In the genomic region with DNA sequence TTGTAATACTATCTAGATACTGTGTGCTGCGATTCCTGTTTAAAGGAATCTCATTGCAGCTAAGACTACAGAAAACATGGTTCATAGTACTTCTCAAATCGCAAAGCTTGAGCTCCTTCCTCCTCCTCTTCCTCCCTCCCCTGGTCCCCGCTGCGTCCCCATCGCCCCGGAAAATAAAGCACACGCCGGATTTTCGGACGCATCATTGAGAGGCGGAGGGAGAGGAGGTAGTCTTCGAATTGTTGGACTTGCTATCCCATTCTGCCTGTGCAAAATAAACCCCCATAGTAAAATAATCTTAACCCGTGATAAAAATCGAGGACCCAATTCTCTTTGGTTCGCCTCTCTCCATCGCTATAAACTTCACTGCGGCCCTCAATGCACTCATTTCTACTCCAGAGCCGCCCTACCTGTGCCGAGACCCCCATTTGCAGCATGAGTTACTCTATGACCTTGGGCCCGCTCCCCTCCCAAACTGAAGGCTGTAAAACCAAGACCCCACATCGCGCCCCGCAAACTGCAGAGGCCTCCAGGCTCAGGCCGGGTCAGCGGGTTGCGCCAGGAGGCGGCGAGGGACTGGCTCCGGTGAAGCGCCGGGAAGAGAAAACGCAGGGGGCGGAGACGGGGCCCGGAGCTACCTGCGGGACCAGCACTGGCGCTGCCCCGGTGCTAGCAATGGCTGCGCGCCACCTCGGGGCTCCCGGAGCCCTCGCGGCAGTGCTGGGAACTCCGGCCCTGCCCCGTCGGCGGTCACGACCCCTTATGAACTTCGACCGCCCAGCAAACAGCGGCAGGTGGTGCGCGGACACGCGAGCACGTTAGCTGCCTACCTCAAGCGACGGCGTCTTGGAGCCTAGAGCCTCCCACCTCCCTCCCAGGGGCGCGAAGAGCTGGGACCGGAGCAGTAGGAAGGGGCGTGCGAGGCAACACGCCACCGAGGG, we compare ENCODE assay signal across 8 cellular contexts. TPM values are rescaled to one million over a fixed set of nuclear protein-coding genes. Genes with fewer than 3 reads are reported as not detected.
DNase-seq lines count a peak whose midpoint lies in the region; ATAC-seq and TF ChIP-seq lines count a peak whose summit lies in the region.

No MANE protein-coding gene starts in this region.

- peak overlapping the region; percentile 100 for H3K27ac ChIP-seq in HUES64 (ENCODE audit: low read depth, low read length)
- peak overlapping the region; percentile 97 for H3K27ac ChIP-seq in effector memory CD4-positive, alpha-beta T cell (ENCODE audit: insufficient read depth, low read length, poor library complexity, severe bottlenecking)
- peak overlapping the region; percentile 99 for H3K27ac ChIP-seq in suprapubic skin

- H3K9ac ChIP-seq in HUES64 (ENCODE audit: low read depth, low read length): peak overlapping the region; percentile 92

- peak overlapping the region; percentile 100 for H3K4me3 Mint-ChIP-seq in T-helper 2 cell treated with Interferon-gamma antibody and Interleukin-4, amounts not matched to agents 5 μg/mL and 100 μg/mL, for 36 hours

- H3K9me3 ChIP-seq in HUES64 (ENCODE audit: insufficient read depth, low read depth, low read length) (0 out of 2 replicates have a peak, but pooled peaks cover under 1% of the 10 kb centered on the region), suprapubic skin (no peaks in the 10 kb centered on the region)
- H3K9me3 ChIP-seq in effector memory CD4-positive, alpha-beta T cell (ENCODE audit: control insufficient read depth, low read length): no peaks in the 10 kb centered on the region

- peak overlapping the region; percentile 98 for H3K27ac Mint-ChIP-seq in T-helper 2 cell treated with Interferon-gamma antibody and Interleukin-4, amounts not matched to agents 5 μg/mL and 100 μg/mL, for 36 hours

- TF ChIP-seq CTCF in suprapubic skin (IDR thresholded peaks at IDR 0.05): no peak

- H3K4me3 ChIP-seq in HUES64 (ENCODE audit: low read length) (peak overlapping the region; percentile 94), suprapubic skin (peak overlapping the region; percentile 92)
- H3K4me3 ChIP-seq in effector memory CD4-positive, alpha-beta T cell (ENCODE audit: insufficient read depth, low read depth, low read length, poor library complexity, severe bottlenecking): peak overlapping the region; percentile 94

- peaks cover 11% of the 10 kb centered on the region; the same call in 1 of the 2 replicates for H3K36me3 ChIP-seq in HUES64 (ENCODE audit: insufficient read depth, low read length)
- no peaks in the 10 kb centered on the region for H3K36me3 ChIP-seq in effector memory CD4-positive, alpha-beta T cell (ENCODE audit: control insufficient read depth, insufficient read depth, low read length)
- H3K36me3 ChIP-seq in suprapubic skin: no peaks in the 10 kb centered on the region

- H3K27me3 ChIP-seq in HUES64 (ENCODE audit: insufficient read depth, low read length): no peaks in the 10 kb centered on the region
- H3K27me3 ChIP-seq in effector memory CD4-positive, alpha-beta T cell (replicated peaks; ENCODE audit: control insufficient read depth, insufficient read depth, low read length, poor library complexity, severe bottlenecking): no peaks in the 10 kb centered on the region
- H3K27me3 ChIP-seq in suprapubic skin: no peaks in the 10 kb centered on the region

- H3K4me1 ChIP-seq in HUES64 (ENCODE audit: insufficient read depth, low read length) (peaks cover 6% of the 10 kb centered on the region; the same call in 1 of the 2 replicates), suprapubic skin (peaks cover 25% of the 10 kb centered on the region)
- peaks cover 9% of the 10 kb centered on the region for H3K4me1 ChIP-seq in effector memory CD4-positive, alpha-beta T cell (ENCODE audit: control insufficient read depth, insufficient read depth, low read length, poor library complexity, severe bottlenecking)

- peak; percentile 40 for ATAC-seq in GM21529 (IDR thresholded peaks at IDR 0.05; ENCODE audit: unreplicated experiment)

- TF ChIP-seq POLR2A in suprapubic skin (IDR thresholded peaks at IDR 0.05): no peak

- WGBS in HUES64: under 1% methylated on average over 62 of the region's 67 CpGs
- under 1% methylated on average over 53 of the region's 67 CpGs for WGBS in suprapubic skin

- H3K9me3 Mint-ChIP-seq in T-helper 2 cell treated with Interferon-gamma antibody and Interleukin-4, amounts not matched to agents 5 μg/mL and 100 μg/mL, for 36 hours: no peaks in the 10 kb centered on the region

- no peaks in the 10 kb centered on the region for H3K36me3 Mint-ChIP-seq in T-helper 2 cell treated with Interferon-gamma antibody and Interleukin-4, amounts not matched to agents 5 μg/mL and 100 μg/mL, for 36 hours (ENCODE audit: low read depth)

- no peak for TF ChIP-seq EP300 in suprapubic skin (IDR thresholded peaks at IDR 0.05)

- H3K4me1 Mint-ChIP-seq in T-helper 2 cell treated with Interferon-gamma antibody and Interleukin-4, amounts not matched to agents 5 μg/mL and 100 μg/mL, for 36 hours (ENCODE audit: low read depth): peaks cover 18% of the 10 kb centered on the region

- peak in 3 of 4 experiments; percentile 16 to 60 (median 57) for DNase-seq in activated CD4-positive, CD25-positive, alpha-beta regulatory T cell (lab: John Stamatoyannopoulos, UW)
- DNase-seq in activated CD4-positive, CD25-positive, alpha-beta regulatory T cell treated with anti-CD3 and anti-CD28 coated beads, Interleukin-2, amount 50 U/mL, for 72 hours: no peak
- no peak for DNase-seq in T-helper 2 cell treated with Interferon-gamma antibody and Interleukin-4, amounts not matched to agents 5 μg/mL and 100 μg/mL, for 36 hours (ENCODE audit: low spot score)
- DNase-seq in effector memory CD4-positive, alpha-beta T cell: peak in 1 of 3 donors; percentile 54
- DNase-seq in medulla oblongata (ENCODE audit: extremely low spot score): peak; percentile 45
- peak in 1 of 2 donors; percentile 84 for DNase-seq in suprapubic skin (ENCODE audit: low spot score in 2 of 2)

- H3K27me3 Mint-ChIP-seq in T-helper 2 cell treated with Interferon-gamma antibody and Interleukin-4, amounts not matched to agents 5 μg/mL and 100 μg/mL, for 36 hours (ENCODE audit: low read depth): no peaks in the 10 kb centered on the region

RNA-seq across cellular contexts. Expression of a gene that starts 0.6 kb away (rescaled TPM):
- 18.6 TPM for polyA plus RNA-seq in HUES64 (2013, experiment 1 of 2)
- 22.2 TPM for polyA plus RNA-seq in HUES64 (2013, experiment 2 of 2)
- 10 to 100 TPM; 15.9 to 23.5 (median 17.3) TPM for total RNA-seq in suprapubic skin

RNA-seq across cellular contexts. Expression of a gene that starts 12.3 kb away (rescaled TPM):
- 212 TPM for polyA plus RNA-seq in HUES64 (2013, experiment 1 of 2)
- 219 TPM for polyA plus RNA-seq in HUES64 (2013, experiment 2 of 2)
- total RNA-seq in suprapubic skin: 1 to 10 TPM; 5.3 to 7.7 (median 6.5) TPM

Comparison
In these comparisons a context has a peak if more than half of its experiments do, and no peak if none do; other contexts are left out.
1. DNase-seq: peak in activated CD4-positive, CD25-positive, alpha-beta regulatory T cell (3 of 4) and medulla oblongata (single experiment); none in activated CD4-positive, CD25-positive, alpha-beta regulatory T cell treated with anti-CD3 and anti-CD28 coated beads, Interleukin-2, amount 50 U/mL, for 72 hours (single experiment) and T-helper 2 cell treated with Interferon-gamma antibody and Interleukin-4, amounts not matched to agents 5 μg/mL and 100 μg/mL, for 36 hours (single experiment).
2. Peak in every context shown above with its lines, with median percentiles within 50 percentile points of each other: H3K27ac ChIP-seq and H3K4me3 ChIP-seq.